In genomic region chr19:12777217-12778019, GRCh38 we compare ENCODE assay signal across 8 cellular contexts. TPM values are rescaled to one million over a fixed set of nuclear protein-coding genes. Genes with fewer than 3 reads are reported as not detected.
DNase-seq lines count a peak whose midpoint lies in the region; ATAC-seq and TF ChIP-seq lines count a peak whose summit lies in the region.

No MANE protein-coding gene starts in this region.

- intact Hi-C loops in colonic mucosa (cut with DNase I) (loop anchor here (2.0 kb wide), 1 partner anchor 19 kb away; no protein-coding TSS in a partner anchor), left colon (cut with DNase I, micrococcal nuclease) (no loop called here)

- peak overlapping the region; percentile 78 for H3K4me3 ChIP-seq in CD4-positive, CD25-positive, alpha-beta regulatory T cell (ENCODE audit: low read depth, low read length)
- H3K4me3 ChIP-seq in HAP-1 (peak overlapping the region; percentile 39), colonic mucosa (peak overlapping the region; percentile 60)

- peak; percentile 66 to 81 (median 77) for DNase-seq in CD4-positive, CD25-positive, alpha-beta regulatory T cell
- DNase-seq in HAP-1 (ENCODE audit: low spot score in 2 of 2) (peak; percentile 69 to 91), NCI-H2227 (lab: John Stamatoyannopoulos, UW; ENCODE audit: unreplicated experiment) (peak; percentile 90), colonic mucosa (peak; percentile 90), left colon (peak; percentile 77 to 86)
- DNase-seq in activated CD4-positive, alpha-beta T cell treated with anti-CD3 and anti-CD28 coated beads for 24 hours (ENCODE audit: low read depth in 2 of 2): peak; percentile 77 to 78
- DNase-seq in stimulated activated CD4-positive, alpha-beta T cell treated with anti-CD3 and anti-CD28 coated beads, Interleukin-1b, Interleukin-23, amount 100 ng/mL, for 48 hours: peak; percentile 77

- H3K9me3 ChIP-seq in CD4-positive, CD25-positive, alpha-beta regulatory T cell (ENCODE audit: control insufficient read depth in 2 of 2, low read length in 2 of 2): no peaks in the 10 kb centered on the region
- H3K9me3 ChIP-seq in HAP-1: no peaks in the 10 kb centered on the region
- H3K9me3 ChIP-seq in colonic mucosa: no peaks in the 10 kb centered on the region

- H3K9me3 Mint-ChIP-seq in CD4-positive, CD25-positive, alpha-beta regulatory T cell: no peaks in the 10 kb centered on the region

- peaks cover 3% of the 10 kb centered on the region for H3K36me3 Mint-ChIP-seq in CD4-positive, CD25-positive, alpha-beta regulatory T cell

- H3K4me1 Mint-ChIP-seq in CD4-positive, CD25-positive, alpha-beta regulatory T cell: peaks cover 5 to 53% (median 28%) of the 10 kb centered on the region in 4 donors

- peak overlapping the region; percentile 84 to 94 (median 93) for H3K27ac Mint-ChIP-seq in CD4-positive, CD25-positive, alpha-beta regulatory T cell

- TF ChIP-seq CTCF in colonic mucosa (IDR thresholded peaks at IDR 0.05): peak; percentile 99

- H3K4me1 ChIP-seq in CD4-positive, CD25-positive, alpha-beta regulatory T cell (ENCODE audit: control insufficient read depth, insufficient read depth, low read length, poor library complexity, severe bottlenecking): peaks cover 48% of the 10 kb centered on the region
- peaks cover 13% of the 10 kb centered on the region for H3K4me1 ChIP-seq in HAP-1
- peaks cover 4% of the 10 kb centered on the region for H3K4me1 ChIP-seq in colonic mucosa

- peak overlapping the region; percentile 86 to 97 (median 92) for H3K4me3 Mint-ChIP-seq in CD4-positive, CD25-positive, alpha-beta regulatory T cell

- no peaks in the 10 kb centered on the region for H3K36me3 ChIP-seq in CD4-positive, CD25-positive, alpha-beta regulatory T cell (ENCODE audit: control insufficient read depth, insufficient read depth, low read length)
- 0 out of 2 replicates have a peak, but pooled peaks cover 3% of the 10 kb centered on the region for H3K36me3 ChIP-seq in HAP-1 (replicated peaks)
- H3K36me3 ChIP-seq in colonic mucosa: no peaks in the 10 kb centered on the region

- peaks cover 5% of the 10 kb centered on the region for H3K27me3 Mint-ChIP-seq in CD4-positive, CD25-positive, alpha-beta regulatory T cell

- H3K27ac ChIP-seq in CD4-positive, CD25-positive, alpha-beta regulatory T cell (ENCODE audit: insufficient read depth, low read length, poor library complexity, severe bottlenecking): peak overlapping the region; percentile 91
- peak overlapping the region; percentile 91 for H3K27ac ChIP-seq in colonic mucosa

- H3K27me3 ChIP-seq in CD4-positive, CD25-positive, alpha-beta regulatory T cell (ENCODE audit: control insufficient read depth, insufficient read depth, low read length): no peaks in the 10 kb centered on the region
- H3K27me3 ChIP-seq in HAP-1 (ENCODE audit: low read depth): no peaks in the 10 kb centered on the region
- H3K27me3 ChIP-seq in colonic mucosa: no peaks in the 10 kb centered on the region

- H3K9ac ChIP-seq in colonic mucosa (ENCODE audit: low read depth in 2 of 2, low read length in 2 of 2): peak overlapping the region; percentile 84 to 93

- ATAC-seq in CD4-positive, CD25-positive, alpha-beta regulatory T cell (ENCODE audit: low read depth in 2 of 2): peak; percentile 8 to 14
- peak; percentile 39 for ATAC-seq in left colon
- no peak for ATAC-seq in GM18517 (IDR thresholded peaks at IDR 0.05; ENCODE audit: unreplicated experiment)

- in situ Hi-C loops in HAP-1 (cut with MboI; ENCODE audit: low sequenced_read_pairs): no loop called here

RNA-seq across cellular contexts. Expression of gene HOOK2, which starts 2.1 kb away (rescaled TPM):
- total RNA-seq in CD4-positive, CD25-positive, alpha-beta regulatory T cell: 16.9 TPM
- 1 to 10 TPM in 3 of 4 donors, under 1 TPM in 1; 0.24 to 1.9 (median 1.6) TPM for polyA plus RNA-seq in CD4-positive, CD25-positive, alpha-beta regulatory T cell
- total RNA-seq in colonic mucosa: 10 to 100 TPM; 54.8 to 72.0 TPM
- 10 to 100 TPM; 58.3 to 83.1 TPM for total RNA-seq in left colon

RNA-seq across cellular contexts. Expression of gene JUNB, which starts 13.9 kb away (rescaled TPM):
- 2,802 TPM for total RNA-seq in CD4-positive, CD25-positive, alpha-beta regulatory T cell
- 100 to 1,000 TPM; 582 to 986 (median 765) TPM for polyA plus RNA-seq in CD4-positive, CD25-positive, alpha-beta regulatory T cell
- total RNA-seq in colonic mucosa (100 to 1,000 TPM; 113 to 173 TPM), left colon (100 to 1,000 TPM; 169 to 314 TPM)

RNA-seq across cellular contexts. Expression of gene PRDX2, which starts 24.2 kb away (rescaled TPM):
- 74.0 TPM for total RNA-seq in CD4-positive, CD25-positive, alpha-beta regulatory T cell
- 100 to 1,000 TPM; 326 to 380 (median 341) TPM for polyA plus RNA-seq in CD4-positive, CD25-positive, alpha-beta regulatory T cell
- total RNA-seq in colonic mucosa: 100 to 1,000 TPM; 347 to 417 TPM
- total RNA-seq in left colon: 100 to 1,000 TPM; 249 to 298 TPM

RNA-seq across cellular contexts. Expression of gene THSD8, which starts 24.5 kb away (rescaled TPM):
- total RNA-seq in CD4-positive, CD25-positive, alpha-beta regulatory T cell: 2.8 TPM
- polyA plus RNA-seq in CD4-positive, CD25-positive, alpha-beta regulatory T cell: 10 to 100 TPM in 1 of 4 donors, 1 to 10 TPM in 1, under 1 TPM in 1, not detected in 1; 0.66 to 13.9 (median 4.8) TPM
- total RNA-seq in colonic mucosa (10 to 100 TPM in 1 of 2 donors, 1 to 10 TPM in 1; 6.5 to 18.5 TPM), left colon (1 to 10 TPM; 3.2 to 4.4 TPM)

RNA-seq across cellular contexts. Expression of gene BEST2, which starts 25.8 kb away (rescaled TPM):
- total RNA-seq in CD4-positive, CD25-positive, alpha-beta regulatory T cell: not detected
- polyA plus RNA-seq in CD4-positive, CD25-positive, alpha-beta regulatory T cell: not detected
- total RNA-seq in colonic mucosa (10 to 100 TPM; 12.1 to 22.6 TPM), left colon (100 to 1,000 TPM; 139 to 207 TPM)
